Comparison of ENCODE assay signal across 29 cellular contexts in genomic region chr7:107016312-107016711, GRCh38. TPM values are rescaled to one million over a fixed set of nuclear protein-coding genes. Genes with fewer than 3 reads are reported as not detected.
"Had no signal": no experiment of that assay in that cellular context is flagged by ENCODE, and none has a peak within 500 bp of the region (broad histone marks: within the 10 kb centered on the region; RNA-seq: fewer than 3 reads in every experiment).

No MANE protein-coding gene starts in this region.

- ATAC-seq: left colon; left lung; lower lobe of right lung; naive thymus-derived CD8-positive, alpha-beta T cell; right cardiac atrium; sciatic nerve; stimulated activated naive B cell treated with anti-CD40 and anti-IgM and Interleukin-4, amounts not matched to agents 10 μg/mL and 1 μg/mL and 100 μg/mL, for 72 hours; stimulated activated naive CD8-positive, alpha-beta T cell treated with anti-CD3 and anti-CD28 coated beads, Interleukin-15, Interleukin-2, amounts not matched to agents 100 U/mL and 50 U/mL, for 24 hours had no signal

- H3K27ac Mint-ChIP-seq: immature natural killer cell; naive thymus-derived CD8-positive, alpha-beta T cell; nephron progenitor cell; stimulated activated naive B cell treated with anti-CD40 and anti-IgM and Interleukin-4, amounts not matched to agents 10 μg/mL and 1 μg/mL and 100 μg/mL, for 72 hours had no signal

- H3K4me3 Mint-ChIP-seq: immature natural killer cell; naive thymus-derived CD8-positive, alpha-beta T cell; nephron progenitor cell; stimulated activated naive B cell treated with anti-CD40 and anti-IgM and Interleukin-4, amounts not matched to agents 10 μg/mL and 1 μg/mL and 100 μg/mL, for 72 hours had no signal

- H3K27me3 Mint-ChIP-seq: stimulated activated naive B cell treated with anti-CD40 and anti-IgM and Interleukin-4, amounts not matched to agents 10 μg/mL and 1 μg/mL and 100 μg/mL, for 72 hours had no signal

- DNase-seq: immature natural killer cell; kidney; left colon; left lung; lower lobe of right lung; mammary epithelial cell; mesenchymal stem cell; naive thymus-derived CD8-positive, alpha-beta T cell; nephron progenitor cell; ovary; posterior cingulate gyrus; retina; right cardiac atrium; stimulated activated CD4-positive, alpha-beta T cell treated with anti-CD3 and anti-CD28 coated beads, Interleukin-12 subunit alpha, Interleukin-12 subunit beta, amount 100 ng/mL, for 4 hours; stimulated activated CD4-positive, alpha-beta T cell treated with anti-CD3 and anti-CD28 coated beads, Interleukin-15, amount 100 ng/mL, for 24 hours; stimulated activated CD4-positive, alpha-beta T cell treated with anti-CD3 and anti-CD28 coated beads, Interleukin-2, amount 100 ng/mL, for 24 hours; stimulated activated CD4-positive, alpha-beta T cell treated with anti-CD3 and anti-CD28 coated beads, Interleukin-4, amount 100 ng/mL, for 1 hour; stimulated activated naive B cell treated with anti-CD40 and anti-IgM and Interleukin-4, amounts not matched to agents 10 μg/mL and 1 μg/mL and 100 μg/mL, for 72 hours; stimulated activated naive CD8-positive, alpha-beta T cell treated with anti-CD3 and anti-CD28 coated beads, Interleukin-15, Interleukin-2, amounts not matched to agents 100 U/mL and 50 U/mL, for 24 hours; stomach; testis; thyroid gland; transverse colon; upper lobe of left lung had no signal

- FAIRE-seq: islet of Langerhans, kidney had no signal

- H3K9me3 Mint-ChIP-seq: immature natural killer cell; naive thymus-derived CD8-positive, alpha-beta T cell; nephron progenitor cell; stimulated activated naive B cell treated with anti-CD40 and anti-IgM and Interleukin-4, amounts not matched to agents 10 μg/mL and 1 μg/mL and 100 μg/mL, for 72 hours had no signal

- H3K36me3 Mint-ChIP-seq: immature natural killer cell; naive thymus-derived CD8-positive, alpha-beta T cell; stimulated activated naive B cell treated with anti-CD40 and anti-IgM and Interleukin-4, amounts not matched to agents 10 μg/mL and 1 μg/mL and 100 μg/mL, for 72 hours had no signal

- H3K27me3 ChIP-seq: left lung, ovary, stomach, testis, thyroid gland, transverse colon, upper lobe of left lung, vagina had no signal

- H3K36me3 ChIP-seq: left lung, lower lobe of right lung, ovary, prostate gland, stomach, thyroid gland, transverse colon, upper lobe of left lung, vagina had no signal

- H3K4me3 ChIP-seq: left lung, lower lobe of right lung, ovary, prostate gland, skin epidermis, stomach, testis, thyroid gland, transverse colon, upper lobe of left lung, vagina had no signal

- H3K27ac ChIP-seq: left lung, lower lobe of right lung, ovary, prostate gland, skin epidermis, stomach, testis, thyroid gland, transverse colon, upper lobe of left lung, vagina had no signal

- H3K4me1 Mint-ChIP-seq: immature natural killer cell; naive thymus-derived CD8-positive, alpha-beta T cell; stimulated activated naive B cell treated with anti-CD40 and anti-IgM and Interleukin-4, amounts not matched to agents 10 μg/mL and 1 μg/mL and 100 μg/mL, for 72 hours had no signal

- H3K9me3 ChIP-seq: left lung, lower lobe of right lung, ovary, prostate gland, stomach, testis, thyroid gland, transverse colon, upper lobe of left lung, vagina had no signal

- H3K4me1 ChIP-seq: left lung, lower lobe of right lung, prostate gland, stomach, testis, thyroid gland, transverse colon, upper lobe of left lung, vagina had no signal

RNA-seq across cellular contexts. Expression of gene PRKAR2B, which starts 28.2 kb away (rescaled TPM):
- polyA plus RNA-seq: mammary epithelial cell had no signal
